1 cellular context compared by ENCODE assay signal in genomic region chr1:189429610-189430009, GRCh38.
TF ChIP-seq lines count a peak whose summit lies in the region.

No MANE protein-coding gene starts in this region.

TF ChIP-seq in endothelial cell of umbilical vein, 7 proteins besides CTCF, POLR2A, EP300 and RAD21 (continued from another document):
- TF ChIP-seq GATA2 (IDR thresholded peaks at IDR 0.05; ENCODE audit: insufficient read depth, insufficient read length, low read depth, low read length): no peak
- no peak for TF ChIP-seq MAX (IDR thresholded peaks at IDR 0.05; ENCODE audit: insufficient read depth, insufficient read length)
